ENCODE assay signal across 32 cellular contexts in the genomic region with DNA sequence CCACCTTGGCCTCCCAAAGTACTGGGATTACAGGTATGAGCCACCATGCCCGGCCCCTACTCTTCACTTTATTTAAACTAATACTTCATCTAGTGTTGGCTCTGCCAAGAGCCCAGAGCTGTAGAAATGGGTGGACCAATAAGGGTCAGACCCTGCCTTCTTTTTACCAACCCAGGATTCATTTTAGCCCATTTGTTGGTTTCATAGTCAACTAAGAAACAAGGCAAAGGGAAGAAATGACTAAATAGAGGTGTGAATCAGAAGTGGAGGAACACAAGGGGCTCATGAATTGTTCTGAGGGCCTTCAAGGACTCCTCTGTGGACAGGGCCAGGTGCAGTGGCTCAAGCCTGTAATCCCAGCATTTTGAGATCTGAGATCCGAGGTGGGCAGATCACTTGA. TPM values are rescaled to one million over a fixed set of nuclear protein-coding genes. Genes with fewer than 3 reads are reported as not detected.
DNase-seq lines count a peak whose midpoint lies in the region; ATAC-seq and TF ChIP-seq lines count a peak whose summit lies in the region.
"Had no signal": no experiment of that assay in that cellular context is flagged by ENCODE, and none has a peak within 500 bp of the region (broad histone marks: within the 10 kb centered on the region; RNA-seq: fewer than 3 reads in every experiment).

No MANE protein-coding gene starts in this region.

- H3K27ac ChIP-seq in gastroesophageal sphincter, result peak overlapping the region in 3 of 4 donors; percentile 52 to 88 (median 62)
- peak overlapping the region; percentile 94 for H3K27ac ChIP-seq in skeletal muscle tissue (ENCODE audit: low read depth, low read length)

- TF ChIP-seq EP300 in gastroesophageal sphincter (IDR thresholded peaks at IDR 0.05), result no peak

- no peak for TF ChIP-seq POLR2A in gastroesophageal sphincter (IDR thresholded peaks at IDR 0.05)

- H3K36me3 ChIP-seq in gastroesophageal sphincter (peaks cover 0 to 32% of the 10 kb centered on the region in 2 donors), skeletal muscle tissue (ENCODE audit: control insufficient read depth in 3 of 3, insufficient read depth in 3 of 3, low read length in 3 of 3) (peaks cover 5 to 10% (median 8%) of the 10 kb centered on the region in 3 donors)
- H3K36me3 ChIP-seq: breast epithelium had no signal

- H3K4me1 Mint-ChIP-seq in activated T-cell treated with anti-CD3 and anti-CD28 coated beads, Interleukin-2, amount 50 U/mL, for 72 hours (ENCODE audit: low read depth), result peaks cover 23% of the 10 kb centered on the region
- H3K4me1 Mint-ChIP-seq in HFFc6 (ENCODE audit: low read depth) (peaks cover 27% of the 10 kb centered on the region), osteocyte (ENCODE audit: unreplicated experiment) (peaks cover 54% of the 10 kb centered on the region)
- H3K4me1 Mint-ChIP-seq: activated B cell treated with CpG ODN at 0.5 μM for 24 hours, neural crest cell had no signal

- no peaks in the 10 kb centered on the region for H3K27me3 ChIP-seq in gastroesophageal sphincter
- no peaks in the 10 kb centered on the region for H3K27me3 ChIP-seq in skeletal muscle tissue (ENCODE audit: control insufficient read depth in 3 of 3, insufficient read depth in 3 of 3, low read length in 3 of 3)
- H3K27me3 ChIP-seq: breast epithelium, right lobe of liver had no signal

- TF ChIP-seq CTCF in HFFc6 (IDR thresholded peaks at IDR 0.05) (no peak), gastroesophageal sphincter (IDR thresholded peaks at IDR 0.05) (no peak), osteocyte (IDR thresholded peaks at IDR 0.05) (no peak)

- no peak overlapping the region for H3K4me3 ChIP-seq in gastroesophageal sphincter
- H3K4me3 ChIP-seq in skeletal muscle tissue (ENCODE audit: low read length in 3 of 3), result peak overlapping the region; percentile 6 to 76 (median 7)
- H3K4me3 ChIP-seq: breast epithelium, right lobe of liver had no signal

- ATAC-seq in activated T-cell treated with anti-CD3 and anti-CD28 coated beads, Interleukin-2, amount 50 U/mL, for 72 hours (replicated peaks in 1 of 2), result peak; percentile 68 to 75
- ATAC-seq in gastroesophageal sphincter (no peak), GM21737 (IDR thresholded peaks at IDR 0.05; ENCODE audit: unreplicated experiment) (no peak)
- ATAC-seq: stimulated activated memory B cell treated with anti-CD40 and anti-IgM and Interleukin-4, amounts not matched to agents 10 μg/mL and 1 μg/mL and 100 μg/mL, for 72 hours had no signal

- WGBS in gastroesophageal sphincter (ENCODE audit: low coverage in 1 of 2), 2 donors, result 50 to 100% methylated on average over 1 to 2 of the region's 2 CpGs

- H3K27me3 Mint-ChIP-seq in activated T-cell treated with anti-CD3 and anti-CD28 coated beads, Interleukin-2, amount 50 U/mL, for 72 hours (ENCODE audit: low read depth), result no peaks in the 10 kb centered on the region
- H3K27me3 Mint-ChIP-seq in HFFc6 (ENCODE audit: insufficient read depth) (no peaks in the 10 kb centered on the region; the same call in none of the 2 replicates), osteocyte (ENCODE audit: unreplicated experiment) (no peaks in the 10 kb centered on the region)
- H3K27me3 Mint-ChIP-seq: stimulated activated memory B cell treated with anti-CD40 and anti-IgM and Interleukin-4, amounts not matched to agents 10 μg/mL and 1 μg/mL and 100 μg/mL, for 72 hours; type B pancreatic cell had no signal

- H3K36me3 Mint-ChIP-seq in activated T-cell treated with anti-CD3 and anti-CD28 coated beads, Interleukin-2, amount 50 U/mL, for 72 hours (ENCODE audit: insufficient read depth in 2 of 2), result no peaks in the 10 kb centered on the region
- H3K36me3 Mint-ChIP-seq in HFFc6 (ENCODE audit: low read depth) (peaks cover 5% of the 10 kb centered on the region; the same call in 1 of the 2 replicates), osteocyte (ENCODE audit: unreplicated experiment) (peaks cover 4% of the 10 kb centered on the region)
- H3K36me3 Mint-ChIP-seq: stimulated activated memory B cell treated with anti-CD40 and anti-IgM and Interleukin-4, amounts not matched to agents 10 μg/mL and 1 μg/mL and 100 μg/mL, for 72 hours; type B pancreatic cell had no signal

- H3K4me3 Mint-ChIP-seq in activated T-cell treated with anti-CD3 and anti-CD28 coated beads, Interleukin-2, amount 50 U/mL, for 72 hours, result no peak overlapping the region
- no peak overlapping the region for H3K4me3 Mint-ChIP-seq in HFFc6
- H3K4me3 Mint-ChIP-seq in osteocyte (ENCODE audit: unreplicated experiment), result no peak overlapping the region
- H3K4me3 Mint-ChIP-seq: activated B cell treated with CpG ODN at 0.5 μM for 24 hours; activated naive CD4-positive, alpha-beta T cell treated with anti-CD3 and anti-CD28 coated beads for 36 hours; neural crest cell; stimulated activated memory B cell treated with anti-CD40 and anti-IgM and Interleukin-4, amounts not matched to agents 10 μg/mL and 1 μg/mL and 100 μg/mL, for 72 hours; type B pancreatic cell had no signal

- H3K4me1 ChIP-seq in gastroesophageal sphincter (peaks cover 0 to 24% (median 8%) of the 10 kb centered on the region in 3 donors), skeletal muscle tissue (ENCODE audit: control insufficient read depth in 3 of 3, insufficient read depth in 3 of 3, low read length in 3 of 3) (peaks cover 61 to 78% (median 77%) of the 10 kb centered on the region in 3 donors)
- H3K4me1 ChIP-seq: breast epithelium had no signal

- H3K27ac Mint-ChIP-seq in activated T-cell treated with anti-CD3 and anti-CD28 coated beads, Interleukin-2, amount 50 U/mL, for 72 hours, result no peak overlapping the region
- H3K27ac Mint-ChIP-seq in HFFc6 (peak overlapping the region; percentile 24; the same call in 1 of the 2 replicates), osteocyte (ENCODE audit: unreplicated experiment) (no peak overlapping the region)
- H3K27ac Mint-ChIP-seq: activated B cell treated with CpG ODN at 0.5 μM for 24 hours; activated naive CD4-positive, alpha-beta T cell treated with anti-CD3 and anti-CD28 coated beads for 36 hours; stimulated activated memory B cell treated with anti-CD40 and anti-IgM and Interleukin-4, amounts not matched to agents 10 μg/mL and 1 μg/mL and 100 μg/mL, for 72 hours; type B pancreatic cell had no signal

- H3K9me3 ChIP-seq in gastroesophageal sphincter (no peaks in the 10 kb centered on the region), skeletal muscle tissue (ENCODE audit: control insufficient read depth in 3 of 3, low read length in 3 of 3) (no peaks in the 10 kb centered on the region)
- H3K9me3 ChIP-seq: breast epithelium, right lobe of liver, SK-N-SH had no signal

- DNase-seq in activated T-cell treated with anti-CD3 and anti-CD28 coated beads, Interleukin-2, amount 50 U/mL, for 72 hours, result no peak
- DNase-seq in activated T-cell treated with anti-CD3 and anti-CD28 coated beads for 4 hours (no peak), HFFc6 (no peak), inferior parietal cortex (ENCODE audit: extremely low spot score) (no peak), osteocyte (ENCODE audit: extremely low spot score, unreplicated experiment) (no peak)
- DNase-seq: activated B cell treated with CpG ODN at 0.5 μM for 24 hours; activated naive CD4-positive, alpha-beta T cell treated with anti-CD3 and anti-CD28 coated beads for 36 hours; amygdala; DMS79; hypothalamus; KBM-7; mesendoderm; NCI-H1105; NCI-H187; NCI-H510A; right lobe of liver; SK-N-SH; stimulated activated CD4-positive, alpha-beta T cell treated with anti-CD3 and anti-CD28 coated beads, Interleukin-15, amount 100 ng/mL, for 24 hours had no signal

- H3K9me3 Mint-ChIP-seq in activated T-cell treated with anti-CD3 and anti-CD28 coated beads, Interleukin-2, amount 50 U/mL, for 72 hours, result no peaks in the 10 kb centered on the region
- no peaks in the 10 kb centered on the region for H3K9me3 Mint-ChIP-seq in HFFc6
- H3K9me3 Mint-ChIP-seq in osteocyte (ENCODE audit: unreplicated experiment), result no peaks in the 10 kb centered on the region
- H3K9me3 Mint-ChIP-seq: activated B cell treated with CpG ODN at 0.5 μM for 24 hours; activated naive CD4-positive, alpha-beta T cell treated with anti-CD3 and anti-CD28 coated beads for 36 hours; neural crest cell; stimulated activated memory B cell treated with anti-CD40 and anti-IgM and Interleukin-4, amounts not matched to agents 10 μg/mL and 1 μg/mL and 100 μg/mL, for 72 hours; type B pancreatic cell had no signal

- H3K9ac ChIP-seq in skeletal muscle tissue (ENCODE audit: low read depth in 1 of 3, low read length in 3 of 3), result peak overlapping the region; percentile 61 to 87 (median 64)
- H3K9ac ChIP-seq: SK-N-SH had no signal

RNA-seq across cellular contexts. Expression of gene ANKRD2, which starts 1.1 kb away (rescaled TPM):
- not detected for total RNA-seq in activated T-cell treated with anti-CD3 and anti-CD28 coated beads, Interleukin-2, amount 50 U/mL, for 72 hours
- total RNA-seq in HFFc6 (2021; fragmentation: NEBNext Ultra II Directional; extraction: Animal tissue kit (Norgen Biotek cat#: 25700)), result 1 to 10 TPM in 4 of 6 experiments, under 1 TPM in 2; 0.31 to 7.7 (median 6.5) TPM
- under 1 TPM in 1 of 4 donors, not detected in 3; 0.54 TPM for total RNA-seq in gastroesophageal sphincter
- 8.9 TPM for total RNA-seq in skeletal muscle tissue
- total RNA-seq in osteocyte, result not detected in 2 replicates
- total RNA-seq: activated B cell treated with CpG ODN at 0.5 μM for 24 hours; breast epithelium; M059J; neural crest cell; RPMI7951; subcutaneous adipose tissue; T-helper 1 cell treated with Interleukin-12 subunit alpha and Interleukin-12 subunit beta and Interleukin-4 antibody, amounts not matched to agents 30 ng/mL and 1 ng/mL, for 36 hours had no signal

RNA-seq across cellular contexts. Expression of gene HOGA1, which starts 10.5 kb away (rescaled TPM):
- not detected for total RNA-seq in activated T-cell treated with anti-CD3 and anti-CD28 coated beads, Interleukin-2, amount 50 U/mL, for 72 hours
- under 1 TPM; 0.26 to 0.66 (median 0.46) TPM for total RNA-seq in HFFc6 (2021; fragmentation: NEBNext Ultra II Directional; extraction: Animal tissue kit (Norgen Biotek cat#: 25700))
- total RNA-seq in gastroesophageal sphincter, result 1 to 10 TPM in 2 of 4 donors, under 1 TPM in 2; 0.62 to 2.5 (median 1.1) TPM
- 1.6 TPM for total RNA-seq in skeletal muscle tissue
- total RNA-seq in osteocyte, result not detected in 2 replicates
- total RNA-seq: activated B cell treated with CpG ODN at 0.5 μM for 24 hours; activated naive CD4-positive, alpha-beta T cell treated with anti-CD3 and anti-CD28 coated beads for 36 hours; T-helper 1 cell treated with Interleukin-12 subunit alpha and Interleukin-12 subunit beta and Interleukin-4 antibody, amounts not matched to agents 30 ng/mL and 1 ng/mL, for 36 hours had no signal

RNA-seq across cellular contexts. Expression of gene C10orf62, which starts 15.8 kb away (rescaled TPM):
- not detected for total RNA-seq in activated T-cell treated with anti-CD3 and anti-CD28 coated beads, Interleukin-2, amount 50 U/mL, for 72 hours
- total RNA-seq in HFFc6 (2021; fragmentation: NEBNext Ultra II Directional; extraction: Animal tissue kit (Norgen Biotek cat#: 25700)), result not detected
- not detected for total RNA-seq in gastroesophageal sphincter
- under 0.01 TPM for total RNA-seq in skeletal muscle tissue
- total RNA-seq in osteocyte, result not detected in 2 replicates
- total RNA-seq: A172; activated B cell treated with CpG ODN at 0.5 μM for 24 hours; activated naive CD4-positive, alpha-beta T cell treated with anti-CD3 and anti-CD28 coated beads for 36 hours; endothelial cell of umbilical vein; fibroblast of lung; M059J; neural crest cell; RPMI7951; T-helper 1 cell treated with Interleukin-12 subunit alpha and Interleukin-12 subunit beta and Interleukin-4 antibody, amounts not matched to agents 30 ng/mL and 1 ng/mL, for 36 hours had no signal

RNA-seq across cellular contexts. Expression of gene MORN4, which starts 59.6 kb away (rescaled TPM):
- total RNA-seq in activated T-cell treated with anti-CD3 and anti-CD28 coated beads, Interleukin-2, amount 50 U/mL, for 72 hours, result 1 to 10 TPM; 4.4 to 7.6 TPM
- total RNA-seq in HFFc6 (2021; fragmentation: NEBNext Ultra II Directional; extraction: Animal tissue kit (Norgen Biotek cat#: 25700)), result 10 to 100 TPM in 3 of 6 experiments, 1 to 10 TPM in 3; 9.4 to 11.3 (median 10.1) TPM
- 10 to 100 TPM in 1 of 4 donors, 1 to 10 TPM in 3; 1.2 to 10.3 (median 2.9) TPM for total RNA-seq in gastroesophageal sphincter
- total RNA-seq in skeletal muscle tissue, result 1.0 TPM
- total RNA-seq in osteocyte, result 13.1 and 13.3 TPM in 2 replicates

Comparison
In these comparisons a context has a peak if more than half of its experiments do, and no peak if none do; other contexts are left out.
1. ATAC-seq: peak in activated T-cell treated with anti-CD3 and anti-CD28 coated beads, Interleukin-2, amount 50 U/mL, for 72 hours (2 of 2); none in gastroesophageal sphincter (single experiment) and GM21737 (single experiment).
2. H3K4me3 ChIP-seq: peak in skeletal muscle tissue (3 of 3); none in gastroesophageal sphincter (0 of 2).